In genomic region chr5:95961617-95962474, GRCh38 we compare ENCODE assay signal across 8 cellular contexts. TPM values are rescaled to one million over a fixed set of nuclear protein-coding genes. Genes with fewer than 3 reads are reported as not detected.
A peak's percentile ranks its signal among the peaks of the same experiment; 100 is the strongest.
DNase-seq lines count a peak whose midpoint lies in the region; ATAC-seq and TF ChIP-seq lines count a peak whose summit lies in the region.

TSS of gene ELL2 (minus strand) at chr5:95961851. CDS start at chr5:95961721, 130 bp downstream.

- H3K27ac ChIP-seq in CD4-positive, CD25-positive, alpha-beta regulatory T cell (ENCODE audit: insufficient read depth, low read length, poor library complexity, severe bottlenecking), result peak within 1 kb of the TSS; percentile 89
- peak within 1 kb of the TSS; percentile 99 for H3K27ac ChIP-seq in lower lobe of right lung

- no peaks in the 10 kb centered on the region for H3K9me3 ChIP-seq in CD4-positive, CD25-positive, alpha-beta regulatory T cell (ENCODE audit: control insufficient read depth in 2 of 2, low read length in 2 of 2)
- H3K9me3 ChIP-seq in lower lobe of right lung, result no peaks in the 10 kb centered on the region

- POLR2A ChIA-PET in activated CD8-positive, alpha-beta memory T cell treated with anti-CD3 and anti-CD28 coated beads for 36 hours (lab: Charles Lee), result interaction anchor here (1.5 kb wide), 1 partner anchor 100 kb away, joined by 3 read pairs; no protein-coding TSS in a partner anchor

- peak; percentile 86 to 87 for ATAC-seq in CD4-positive, CD25-positive, alpha-beta regulatory T cell (ENCODE audit: low read depth in 2 of 2)
- ATAC-seq in GM19395 (IDR thresholded peaks at IDR 0.05; ENCODE audit: unreplicated experiment), result peak; percentile 89
- peak; percentile 76 for ATAC-seq in HG03558 (IDR thresholded peaks at IDR 0.05; ENCODE audit: extremely low read depth, unreplicated experiment)
- peak; percentile 91 to 95 for ATAC-seq in lower lobe of right lung

- DNase-seq in CD4-positive, CD25-positive, alpha-beta regulatory T cell, result peak; percentile 91 to 98 (median 98)
- peak; percentile 97 for DNase-seq in NK-92 treated with Interleukin-12 subunit alpha and Interleukin-12 subunit beta, amount 100 ng/mL, for 24 hours (lab: John Stamatoyannopoulos, UW)
- peak; percentile 97 for DNase-seq in effector CD4-positive, alpha-beta T cell
- DNase-seq in lower lobe of right lung, result peak; percentile 99
- DNase-seq in stimulated activated CD4-positive, alpha-beta T cell treated with anti-CD3 and anti-CD28 coated beads, TNF-alpha, amount 100 ng/mL, for 1 hour (ENCODE audit: low read depth in 3 of 3, low spot score in 1 of 3), result peak; percentile 83 to 92 (median 84)

- no peaks in the 10 kb centered on the region for H3K36me3 Mint-ChIP-seq in CD4-positive, CD25-positive, alpha-beta regulatory T cell

- H3K4me3 ChIP-seq in CD4-positive, CD25-positive, alpha-beta regulatory T cell (ENCODE audit: low read depth, low read length), result peak within 1 kb of the TSS; percentile 84
- peak within 1 kb of the TSS; percentile 82 for H3K4me3 ChIP-seq in lower lobe of right lung

- peaks cover 5% of the 10 kb centered on the region for H3K27me3 Mint-ChIP-seq in CD4-positive, CD25-positive, alpha-beta regulatory T cell

- H3K27me3 ChIP-seq in CD4-positive, CD25-positive, alpha-beta regulatory T cell (ENCODE audit: control insufficient read depth, insufficient read depth, low read length), result peaks cover 3% of the 10 kb centered on the region
- H3K27me3 ChIP-seq in lower lobe of right lung (ENCODE audit: low read depth), result no peaks in the 10 kb centered on the region

- CTCF ChIA-PET in activated CD8-positive, alpha-beta memory T cell treated with anti-CD3 and anti-CD28 coated beads for 36 hours (lab: Charles Lee), result interaction anchor here (0.6 to 1.2 kb wide), 4 partner anchors 44 to 375 kb away, joined by 3 read pairs; no protein-coding TSS in a partner anchor

- peaks cover 26% of the 10 kb centered on the region for H3K4me1 ChIP-seq in CD4-positive, CD25-positive, alpha-beta regulatory T cell (ENCODE audit: control insufficient read depth, insufficient read depth, low read length, poor library complexity, severe bottlenecking)
- peaks cover 35% of the 10 kb centered on the region for H3K4me1 ChIP-seq in lower lobe of right lung

- peak within 1 kb of the TSS; percentile 93 to 100 (median 99) for H3K27ac Mint-ChIP-seq in CD4-positive, CD25-positive, alpha-beta regulatory T cell

- no peaks in the 10 kb centered on the region for H3K36me3 ChIP-seq in CD4-positive, CD25-positive, alpha-beta regulatory T cell (ENCODE audit: control insufficient read depth, insufficient read depth, low read length)
- H3K36me3 ChIP-seq in lower lobe of right lung, result no peaks in the 10 kb centered on the region

- H3K4me1 Mint-ChIP-seq in CD4-positive, CD25-positive, alpha-beta regulatory T cell, result peaks cover 14 to 45% (median 39%) of the 10 kb centered on the region in 4 donors

- H3K4me3 Mint-ChIP-seq in CD4-positive, CD25-positive, alpha-beta regulatory T cell, result peak within 1 kb of the TSS; percentile 94 to 98 (median 96)

- H3K9me3 Mint-ChIP-seq in CD4-positive, CD25-positive, alpha-beta regulatory T cell, result no peaks in the 10 kb centered on the region

- intact Hi-C loops in lower lobe of right lung (cut with DNase I), result no loop called here

- TF ChIP-seq CTCF in lower lobe of right lung (IDR thresholded peaks at IDR 0.05), result no peak

RNA-seq across cellular contexts. Expression of gene ELL2, which starts in this region (rescaled TPM):
- total RNA-seq in CD4-positive, CD25-positive, alpha-beta regulatory T cell, result 94.6 TPM
- polyA plus RNA-seq in CD4-positive, CD25-positive, alpha-beta regulatory T cell, result 1 to 10 TPM; 2.6 to 4.7 (median 3.3) TPM
- total RNA-seq in activated CD8-positive, alpha-beta memory T cell treated with anti-CD3 and anti-CD28 coated beads for 36 hours, result 10 to 100 TPM; 82.6 to 96.8 TPM
- 57.5 TPM for total RNA-seq in lower lobe of right lung

Comparison
In these comparisons a context has a peak if more than half of its experiments do, and no peak if none do; other contexts are left out.
1. Peak in every context shown above with its lines: DNase-seq, ATAC-seq, H3K4me3 ChIP-seq and H3K27ac ChIP-seq.